In genomic region chr13:66312312-66313087, GRCh38 we compare ENCODE assay signal across 12 cellular contexts.
DNase-seq lines count a peak whose midpoint lies in the region; ATAC-seq, FAIRE-seq and TF ChIP-seq lines count a peak whose summit lies in the region.
"Had no signal": no experiment of that assay in that cellular context is flagged by ENCODE, and none has a peak within 500 bp of the region (broad histone marks: within the 10 kb centered on the region; RNA-seq: fewer than 3 reads in every experiment).

No MANE protein-coding gene starts in this region.

- no peak overlapping the region for H3K4me3 ChIP-seq in AG04450 (ENCODE audit: low read depth, low read length)
- H3K4me3 ChIP-seq: dorsolateral prefrontal cortex had no signal

- POLR2A ChIA-PET in AG04450 (lab: Yijun Ruan, JAX): no interaction called here

- no peaks in the 10 kb centered on the region for H3K27me3 ChIP-seq in AG04450 (ENCODE audit: control insufficient read depth, insufficient read depth, low read length)
- H3K27me3 ChIP-seq: dorsolateral prefrontal cortex had no signal

- peak; percentile 4 for DNase-seq in AG04450 (ENCODE audit: low read depth, low spot score)
- DNase-seq in HS-27A (ENCODE audit: low read depth): peak; percentile 17
- DNase-seq in astrocyte of the hippocampus (ENCODE audit: low read depth, low spot score): peak; percentile 76
- DNase-seq in left lobe of liver (ENCODE audit: low spot score): no peak
- DNase-seq in stimulated activated CD4-positive, alpha-beta T cell treated with anti-CD3 and anti-CD28 coated beads, Interleukin-12 subunit alpha, Interleukin-12 subunit beta, amount 100 ng/mL, for 4 hours: no peak
- no peak for DNase-seq in GM19239 (ENCODE audit: insufficient read length, low spot score)
- DNase-seq: DMS79; dorsolateral prefrontal cortex; NCI-H2227 treated with DMSO at 0.1 percent for 48 hours; stimulated activated CD8-positive, alpha-beta memory T cell treated with anti-CD3 and anti-CD28 coated beads, Interleukin-4, amount 100 ng/mL, for 48 hours had no signal

- TF ChIP-seq CTCF in AG04450 (IDR thresholded peaks at IDR 0.05; ENCODE audit: low read depth, low read length): no peak

- no peaks in the 10 kb centered on the region for H3K9me3 ChIP-seq in AG04450 (ENCODE audit: control insufficient read depth, insufficient read depth, low read length)

- CTCF ChIA-PET in AG04450 (lab: Charles Lee): interaction anchor here (0.6 kb wide), 1 partner anchor 404 kb away, joined by 4 read pairs; no protein-coding TSS in a partner anchor

- ATAC-seq in left lobe of liver (peak; percentile 40), HG03354 (IDR thresholded peaks at IDR 0.05; ENCODE audit: poor library complexity, severe bottlenecking, unreplicated experiment) (no peak), HG03108 (IDR thresholded peaks at IDR 0.05; ENCODE audit: unreplicated experiment) (no peak)

- no peak for FAIRE-seq in GM19239 (lab: Jason Lieb, UNC)

- no peak overlapping the region for H3K27ac ChIP-seq in AG04450 (ENCODE audit: low read depth, low read length)
- H3K27ac ChIP-seq: dorsolateral prefrontal cortex had no signal

Comparison
In these comparisons a context has a peak if more than half of its experiments do, and no peak if none do; other contexts are left out.
1. DNase-seq: peak in AG04450 (single experiment), HS-27A (single experiment) and astrocyte of the hippocampus (single experiment); none in left lobe of liver (single experiment), stimulated activated CD4-positive, alpha-beta T cell treated with anti-CD3 and anti-CD28 coated beads, Interleukin-12 subunit alpha, Interleukin-12 subunit beta, amount 100 ng/mL, for 4 hours (single experiment) and GM19239 (single experiment).